22 cellular contexts compared by ENCODE assay signal in the genomic region with DNA sequence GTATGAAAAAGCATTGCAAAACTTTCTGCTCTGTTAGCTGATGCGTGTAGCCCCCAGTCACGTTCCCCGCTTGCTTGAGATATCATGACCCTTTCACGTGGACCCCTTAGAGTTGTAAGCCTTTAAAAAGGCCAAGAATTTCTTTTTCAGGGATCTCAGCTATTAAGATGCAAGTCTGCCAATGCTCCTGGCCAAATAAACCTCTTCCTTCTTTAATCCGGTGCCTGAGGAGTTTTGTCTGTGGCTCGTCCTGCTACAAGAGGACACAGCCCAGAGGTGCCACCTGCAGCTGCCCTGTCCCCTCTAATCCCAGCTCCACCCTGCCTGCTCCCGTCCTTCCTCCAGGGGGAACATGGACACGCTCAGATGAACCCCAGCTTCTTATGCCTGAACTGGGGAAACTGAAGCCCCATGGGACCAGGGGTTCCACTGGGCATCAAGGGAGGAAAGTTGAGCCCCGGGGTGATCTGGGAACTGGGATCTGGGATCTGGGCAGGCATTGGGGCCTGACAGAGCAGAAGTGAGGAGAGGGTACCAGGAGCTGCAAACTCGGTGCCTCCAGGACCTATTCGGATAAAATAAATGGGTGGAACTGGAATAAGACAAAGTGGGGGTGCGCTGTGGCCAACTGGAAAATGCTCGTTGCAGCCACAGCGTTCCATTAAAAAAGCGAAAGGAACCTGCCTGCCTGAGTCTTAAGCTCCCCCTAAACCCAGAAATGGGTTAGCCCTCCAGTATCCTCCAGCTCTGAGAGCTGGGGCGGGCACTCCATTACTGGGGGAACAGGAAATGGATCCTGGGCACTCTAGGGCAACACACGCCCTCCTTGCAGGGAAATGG. TPM values are rescaled to one million over a fixed set of nuclear protein-coding genes. Genes with fewer than 3 reads are reported as not detected.
DNase-seq lines count a peak whose midpoint lies in the region; ATAC-seq, FAIRE-seq and TF ChIP-seq lines count a peak whose summit lies in the region.
"Had no signal": no experiment of that assay in that cellular context is flagged by ENCODE, and none has a peak within 500 bp of the region (broad histone marks: within the 10 kb centered on the region; RNA-seq: fewer than 3 reads in every experiment).

No MANE protein-coding gene starts in this region.

- H3K27me3 ChIP-seq in HepG2 (ENCODE audit: control insufficient read depth in 1 of 2, insufficient read depth in 2 of 2, low read length in 2 of 2) (peaks cover 0 to 4% of the 10 kb centered on the region in 2 experiments; a peak in 1 of 5 replicates), right lobe of liver (no peaks in the 10 kb centered on the region)
- H3K27me3 ChIP-seq: BE2C, ovary, upper lobe of right lung had no signal

- TF ChIP-seq CTCF in HepG2 (CRISPR knock-in tag; IDR thresholded peaks at IDR 0.05) (no peak), right lobe of liver (IDR thresholded peaks at IDR 0.05) (no peak), endothelial cell (IDR thresholded peaks at IDR 0.05; ENCODE audit: unreplicated experiment) (no peak)

- no peak for TF ChIP-seq RAD21 in HepG2 (CRISPR knock-in tag; IDR thresholded peaks at IDR 0.05)

- CTCF ChIA-PET in HepG2 (lab: Yijun Ruan, JAX; ENCODE audit: low intra/inter-chr PET ratio, low total read pairs): interaction anchor here (2.7 kb wide), 1 partner anchor 334 kb away, joined by 11 read pairs; no protein-coding TSS in a partner anchor

- H4K20me1 ChIP-seq in HepG2 (ENCODE audit: insufficient read depth, low read length): peaks cover 8% of the 10 kb centered on the region

- H3K36me3 Mint-ChIP-seq in endothelial cell (ENCODE audit: low read depth, unreplicated experiment): peaks cover 16% of the 10 kb centered on the region

- no peak overlapping the region for H3K27ac Mint-ChIP-seq in endothelial cell (ENCODE audit: unreplicated experiment)
- H3K27ac Mint-ChIP-seq: nephron had no signal

- TF ChIP-seq EP300 in HepG2 (IDR thresholded peaks at IDR 0.05; ENCODE audit: low read depth in 2 of 2, low read length in 2 of 2): no peak
- TF ChIP-seq EP300 in HepG2 (CRISPR knock-in tag; IDR thresholded peaks at IDR 0.05; ENCODE audit: borderline replicate concordance): no peak

- H3K27ac ChIP-seq in HepG2 (ENCODE audit: extremely low read length, insufficient read depth, low read length): no peak overlapping the region
- no peak overlapping the region for H3K27ac ChIP-seq in right lobe of liver
- H3K27ac ChIP-seq: A549, ovary, SK-N-MC, upper lobe of right lung had no signal

- H3K79me2 ChIP-seq in HepG2 (ENCODE audit: insufficient read depth, low read length): peaks cover 3% of the 10 kb centered on the region

- H3K4me1 Mint-ChIP-seq in endothelial cell (ENCODE audit: unreplicated experiment): peaks cover 3% of the 10 kb centered on the region

- in situ Hi-C loops in HepG2 (cut with HindIII; ENCODE audit: extremely low pct_ligation_motif_present, low pct_unique_long_range_greater_than_20kb): loop anchor here (10.0 kb wide), 1 partner anchor 336 kb away; a partner anchor contains a TSS

- peak; percentile 6; the same call in 1 of the 3 replicates for ATAC-seq in HepG2
- no peak for ATAC-seq in right lobe of liver
- ATAC-seq: A549, right cardiac atrium, upper lobe of right lung had no signal

- H3K4me1 ChIP-seq in HepG2 (ENCODE audit: insufficient read depth, low read length) (peaks cover 19% of the 10 kb centered on the region), right lobe of liver (peaks cover 0 to 10% (median 0%) of the 10 kb centered on the region in 4 donors)
- H3K4me1 ChIP-seq: BE2C, upper lobe of right lung had no signal

- POLR2A ChIA-PET in HepG2 (lab: Yijun Ruan, JAX): interaction anchor here (2.3 kb wide), 1 partner anchor 20 kb away, joined by 11 read pairs; a partner anchor contains a TSS

- H3K4me3 ChIP-seq in HepG2 (replicated peaks in 1 of 3; ENCODE audit: insufficient read depth in 1 of 3, low read depth in 2 of 3, low read length in 3 of 3): no peak overlapping the region
- H3K4me3 ChIP-seq in right lobe of liver: no peak overlapping the region
- H3K4me3 ChIP-seq: A549, ovary, SK-N-MC, upper lobe of right lung had no signal

- peaks cover 7% of the 10 kb centered on the region for H3K9me3 Mint-ChIP-seq in endothelial cell (ENCODE audit: unreplicated experiment)

- no peak overlapping the region for H2AFZ ChIP-seq in HepG2 (ENCODE audit: low read length)

- DNase-seq in HepG2 (ENCODE audit: low spot score): no peak
- no peak for DNase-seq in right lobe of liver
- DNase-seq in endothelial cell (ENCODE audit: low spot score): no peak
- no peak for DNase-seq in NCI-H69 (lab: John Stamatoyannopoulos, UW)
- no peak for DNase-seq in NCI-H128 (lab: John Stamatoyannopoulos, UW; ENCODE audit: unreplicated experiment)
- no peak for DNase-seq in SKM-1 treated with dmso at 0.1 percent for 144 hours (lab: John Stamatoyannopoulos, UW; ENCODE audit: unreplicated experiment)
- DNase-seq: activated CD4-positive, alpha-beta T cell treated with anti-CD3 and anti-CD28 coated beads, Interleukin-2, amount 50 U/mL, for 48 hours; BE2C; Calu3; left colon; MV-4-11; NCI-H1694 treated with DMSO at 0.1 percent for 48 hours; NCI-H2171 treated with DMSO at 0.1 percent for 48 hours; NCI-H526 treated with DMSO at 0.1 percent for 48 hours; ovary; RPMI8226; upper lobe of right lung had no signal

- H3K9me3 ChIP-seq in HepG2 (ENCODE audit: low read length): no peaks in the 10 kb centered on the region
- H3K9me3 ChIP-seq in right lobe of liver: no peaks in the 10 kb centered on the region
- H3K9me3 ChIP-seq: A549, BE2C, ovary, upper lobe of right lung had no signal

- intact Hi-C loops in HepG2 (cut with micrococcal nuclease; ENCODE audit: unreplicated experiment): no loop called here
- intact Hi-C loops in right lobe of liver (cut with DNase I): loop anchor here in 1 of 2 donors (10.0 kb wide), 1 partner anchor 326 kb away; a partner anchor contains a TSS

- H3K27me3 Mint-ChIP-seq in endothelial cell (ENCODE audit: unreplicated experiment): peaks cover 11% of the 10 kb centered on the region

- BruUV-seq in HepG2 (replicated peaks; lab: Mats Ljungman, UMichigan): no TSS peak

- H3K4me3 Mint-ChIP-seq in endothelial cell (ENCODE audit: unreplicated experiment): peak overlapping the region; percentile 34
- H3K4me3 Mint-ChIP-seq: nephron had no signal

- no peak for FAIRE-seq in HepG2 (lab: Jason Lieb, UNC)
- FAIRE-seq: A549, endothelial cell of umbilical vein had no signal

- 91% methylated on average over 17 of the region's 17 CpGs for WGBS in HepG2 (ENCODE audit: low lambda C conversion rate)
- WGBS in right lobe of liver (ENCODE audit: insufficient coverage, low coverage, low lambda C conversion rate, missing lambda C conversion rate): 83% methylated on average over 14 of the region's 17 CpGs

- no peak overlapping the region for H3K4me2 ChIP-seq in HepG2 (ENCODE audit: low read depth, low read length)
- H3K4me2 ChIP-seq: A549 had no signal

- TF ChIP-seq POLR2A in HepG2 (IDR thresholded peaks at IDR 0.05; ENCODE audit: insufficient read depth in 1 of 2, low read depth in 2 of 2, low read length in 2 of 2) (no peak), right lobe of liver (IDR thresholded peaks at IDR 0.05) (no peak)

- H3K9ac ChIP-seq in HepG2 (ENCODE audit: insufficient read depth, low read depth, low read length): no peak overlapping the region

- H3K36me3 ChIP-seq in HepG2 (replicated peaks in 1 of 2; ENCODE audit: control insufficient read depth in 1 of 2, insufficient read depth in 2 of 2, low read length in 2 of 2) (peaks cover 11 to 19% of the 10 kb centered on the region in 2 experiments; a peak in 4 of 5 replicates), right lobe of liver (peaks cover 0 to 5% (median 0%) of the 10 kb centered on the region in 4 donors)
- H3K36me3 ChIP-seq: ovary, upper lobe of right lung had no signal

RNA-seq across cellular contexts. Expression of a gene that starts 19.7 kb away (rescaled TPM):
- total RNA-seq in HepG2 (2016; rRNA removed; fragmentation: Illumina TruSeq; extraction: Trizol) (218 and 244 TPM in 2 replicates), right lobe of liver (100 to 1,000 TPM in 5 of 6 experiments, 10 to 100 TPM in 1; 95.2 to 154 (median 128) TPM), endothelial cell (ENCODE audit: unreplicated experiment) (30.4 TPM)
- total RNA-seq in HepG2 (2016; cell fraction: cytosol; rRNA removed; fragmentation: Illumina TruSeq; extraction: Trizol; ENCODE audit: low read depth): 87.1 and 92.9 TPM in 2 replicates
- 223 and 253 TPM in 2 replicates for total RNA-seq in HepG2 (2016; cell fraction: insoluble cytoplasmic fraction; rRNA removed; fragmentation: Illumina TruSeq; extraction: Trizol)
- 152 and 159 TPM in 2 replicates for total RNA-seq in HepG2 (2016; cell fraction: membrane; rRNA removed; fragmentation: Illumina TruSeq; extraction: Trizol)
- total RNA-seq in HepG2 (2016; cell fraction: nucleus; rRNA removed; fragmentation: Illumina TruSeq; extraction: Trizol): 99.3 and 115 TPM in 2 replicates
- 130 and 137 TPM in 2 replicates for polyA plus RNA-seq in HepG2 (2011; rRNA removed)
- polyA plus RNA-seq in HepG2 (2011; cell fraction: cytosol; rRNA removed): 103 and 170 TPM in 2 replicates
- 80.0 and 88.2 TPM in 2 replicates for polyA plus RNA-seq in HepG2 (2011; cell fraction: nucleus; rRNA removed)
- 123 and 130 TPM in 2 replicates for polyA plus RNA-seq in HepG2 (2012)
- polyA plus RNA-seq in HepG2 (2016; cell fraction: cytosol; fragmentation: Illumina TruSeq; extraction: Trizol; ENCODE audit: low read depth): 105 and 118 TPM in 2 replicates
- polyA plus RNA-seq in HepG2 (2016; cell fraction: insoluble cytoplasmic fraction; fragmentation: Illumina TruSeq; extraction: Trizol; ENCODE audit: low read depth): 245 and 255 TPM in 2 replicates
- 133 and 135 TPM in 2 replicates for polyA plus RNA-seq in HepG2 (2016; cell fraction: membrane; fragmentation: Illumina TruSeq; extraction: Trizol; ENCODE audit: low read depth)
- 215 and 218 TPM in 2 replicates for polyA plus RNA-seq in HepG2 (2016; cell fraction: nucleus; fragmentation: Illumina TruSeq; extraction: Trizol; ENCODE audit: insufficient read depth, low read depth)
- polyA minus RNA-seq in HepG2 (2011; rRNA and poly(A)+ RNA removed; ENCODE audit: low replicate concordance): 1.2 and 248 TPM in 2 replicates
- polyA minus RNA-seq in HepG2 (2011; cell fraction: cytosol; rRNA and poly(A)+ RNA removed): 160 and 171 TPM in 2 replicates
- 30.1 and 34.9 TPM in 2 replicates for polyA minus RNA-seq in HepG2 (2011; cell fraction: nucleus; rRNA and poly(A)+ RNA removed)

RNA-seq across cellular contexts. Expression of a gene that starts 35.7 kb away (rescaled TPM):
- total RNA-seq in HepG2 (2016; rRNA removed; fragmentation: Illumina TruSeq; extraction: Trizol): 0.22 and 0.38 TPM in 2 replicates
- 0.10 TPM in 1 of 2 replicates, not detected in the other for total RNA-seq in HepG2 (2016; cell fraction: cytosol; rRNA removed; fragmentation: Illumina TruSeq; extraction: Trizol; ENCODE audit: low read depth)
- total RNA-seq in HepG2 (2016; cell fraction: insoluble cytoplasmic fraction; rRNA removed; fragmentation: Illumina TruSeq; extraction: Trizol): 0.10 and 0.35 TPM in 2 replicates
- total RNA-seq in HepG2 (2016; cell fraction: membrane; rRNA removed; fragmentation: Illumina TruSeq; extraction: Trizol): 0.06 TPM in 1 of 2 replicates, not detected in the other
- total RNA-seq in HepG2 (2016; cell fraction: nucleus; rRNA removed; fragmentation: Illumina TruSeq; extraction: Trizol): 0.28 and 0.34 TPM in 2 replicates
- 1.6 and 3.8 TPM in 2 replicates for polyA plus RNA-seq in HepG2 (2011; rRNA removed)
- 0.94 and 1.1 TPM in 2 replicates for polyA plus RNA-seq in HepG2 (2011; cell fraction: cytosol; rRNA removed)
- 1.1 and 2.5 TPM in 2 replicates for polyA plus RNA-seq in HepG2 (2011; cell fraction: nucleus; rRNA removed)
- polyA plus RNA-seq in HepG2 (2012): 2.4 and 2.5 TPM in 2 replicates
- polyA plus RNA-seq in HepG2 (2016; cell fraction: cytosol; fragmentation: Illumina TruSeq; extraction: Trizol; ENCODE audit: low read depth): 0.07 and 0.09 TPM in 2 replicates
- 0.25 and 0.39 TPM in 2 replicates for polyA plus RNA-seq in HepG2 (2016; cell fraction: insoluble cytoplasmic fraction; fragmentation: Illumina TruSeq; extraction: Trizol; ENCODE audit: low read depth)
- 0.13 and 0.23 TPM in 2 replicates for polyA plus RNA-seq in HepG2 (2016; cell fraction: membrane; fragmentation: Illumina TruSeq; extraction: Trizol; ENCODE audit: low read depth)
- 0.44 and 1.1 TPM in 2 replicates for polyA plus RNA-seq in HepG2 (2016; cell fraction: nucleus; fragmentation: Illumina TruSeq; extraction: Trizol; ENCODE audit: insufficient read depth, low read depth)
- polyA minus RNA-seq in HepG2 (2011; rRNA and poly(A)+ RNA removed; ENCODE audit: low replicate concordance): 1.7 and 5.3 TPM in 2 replicates
- 0.79 and 1.7 TPM in 2 replicates for polyA minus RNA-seq in HepG2 (2011; cell fraction: cytosol; rRNA and poly(A)+ RNA removed)
- 0.52 and 1.4 TPM in 2 replicates for polyA minus RNA-seq in HepG2 (2011; cell fraction: nucleus; rRNA and poly(A)+ RNA removed)
- total RNA-seq in right lobe of liver: 1 to 10 TPM in 4 of 6 experiments, under 1 TPM in 2; 0.60 to 3.3 (median 1.4) TPM
- 1.5 TPM for total RNA-seq in endothelial cell (ENCODE audit: unreplicated experiment)
- total RNA-seq: Calu3, endothelial cell of umbilical vein had no signal
- polyA plus RNA-seq: endothelial cell of umbilical vein had no signal

RNA-seq across cellular contexts. Expression of a gene that starts 47.1 kb away (rescaled TPM):
- not detected in 2 replicates for total RNA-seq in HepG2 (2016; rRNA removed; fragmentation: Illumina TruSeq; extraction: Trizol)
- not detected in 2 replicates for total RNA-seq in HepG2 (2016; cell fraction: cytosol; rRNA removed; fragmentation: Illumina TruSeq; extraction: Trizol; ENCODE audit: low read depth)
- total RNA-seq in HepG2 (2016; cell fraction: insoluble cytoplasmic fraction; rRNA removed; fragmentation: Illumina TruSeq; extraction: Trizol): not detected in 2 replicates
- total RNA-seq in HepG2 (2016; cell fraction: membrane; rRNA removed; fragmentation: Illumina TruSeq; extraction: Trizol): not detected in 2 replicates
- not detected in 2 replicates for total RNA-seq in HepG2 (2016; cell fraction: nucleus; rRNA removed; fragmentation: Illumina TruSeq; extraction: Trizol)
- not detected in 2 replicates for polyA plus RNA-seq in HepG2 (2011; rRNA removed)
- polyA plus RNA-seq in HepG2 (2011; cell fraction: cytosol; rRNA removed): not detected in 2 replicates
- not detected in 2 replicates for polyA plus RNA-seq in HepG2 (2011; cell fraction: nucleus; rRNA removed)
- not detected in 2 replicates for polyA plus RNA-seq in HepG2 (2012)
- polyA plus RNA-seq in HepG2 (2016; cell fraction: cytosol; fragmentation: Illumina TruSeq; extraction: Trizol; ENCODE audit: low read depth): not detected in 2 replicates
- polyA plus RNA-seq in HepG2 (2016; cell fraction: insoluble cytoplasmic fraction; fragmentation: Illumina TruSeq; extraction: Trizol; ENCODE audit: low read depth): not detected in 2 replicates
- not detected in 2 replicates for polyA plus RNA-seq in HepG2 (2016; cell fraction: membrane; fragmentation: Illumina TruSeq; extraction: Trizol; ENCODE audit: low read depth)
- not detected in 2 replicates for polyA plus RNA-seq in HepG2 (2016; cell fraction: nucleus; fragmentation: Illumina TruSeq; extraction: Trizol; ENCODE audit: insufficient read depth, low read depth)
- not detected in 2 replicates for polyA minus RNA-seq in HepG2 (2011; rRNA and poly(A)+ RNA removed; ENCODE audit: low replicate concordance)
- not detected in 2 replicates for polyA minus RNA-seq in HepG2 (2011; cell fraction: cytosol; rRNA and poly(A)+ RNA removed)
- polyA minus RNA-seq in HepG2 (2011; cell fraction: nucleus; rRNA and poly(A)+ RNA removed): not detected in 2 replicates
- total RNA-seq in right lobe of liver: 1 to 10 TPM in 1 of 6 experiments, under 1 TPM in 5; 0.40 to 1.2 (median 0.66) TPM
- not detected for total RNA-seq in endothelial cell (ENCODE audit: unreplicated experiment)
- total RNA-seq: Calu3, endothelial cell of umbilical vein had no signal
- polyA plus RNA-seq: A549, endothelial cell of umbilical vein had no signal
